Comparison of ENCODE assay signal across 1 cellular context in the genomic region with DNA sequence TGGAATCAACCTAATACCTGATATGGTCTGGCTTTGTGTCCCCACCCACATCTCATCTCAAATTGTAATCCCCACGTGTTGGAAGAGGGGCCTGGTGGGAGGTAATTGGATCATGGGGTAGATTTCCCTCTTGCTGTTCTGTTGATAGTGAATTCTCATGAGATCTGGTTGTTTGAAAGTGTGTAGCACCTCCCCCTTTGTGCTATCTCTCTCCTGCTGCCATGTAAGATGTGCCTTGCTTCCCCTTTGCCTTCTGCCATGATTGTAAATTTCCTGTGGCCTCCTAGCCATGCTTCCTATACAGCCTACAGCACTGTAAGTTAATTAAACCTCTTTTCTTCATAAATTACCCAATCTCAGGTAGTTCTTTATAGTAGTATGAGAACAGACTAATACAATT.
TF ChIP-seq lines count a peak whose summit lies in the region.

No MANE protein-coding gene starts in this region.

TF ChIP-seq in HepG2, 621 proteins besides CTCF, POLR2A, EP300 and RAD21:
- 0 out of 2 replicates have a peak, but pooled peaks have one; percentile 32 for TF ChIP-seq ZNF430 (CRISPR knock-in tag; IDR thresholded peaks at IDR 0.05)
- peak; percentile 91; the same call in 1 of the 2 replicates for TF ChIP-seq ZNF431 (CRISPR knock-in tag; IDR thresholded peaks at IDR 0.05; ENCODE audit: borderline replicate concordance, low read depth)
